ENCODE assay signal across 8 cellular contexts in the genomic region with DNA sequence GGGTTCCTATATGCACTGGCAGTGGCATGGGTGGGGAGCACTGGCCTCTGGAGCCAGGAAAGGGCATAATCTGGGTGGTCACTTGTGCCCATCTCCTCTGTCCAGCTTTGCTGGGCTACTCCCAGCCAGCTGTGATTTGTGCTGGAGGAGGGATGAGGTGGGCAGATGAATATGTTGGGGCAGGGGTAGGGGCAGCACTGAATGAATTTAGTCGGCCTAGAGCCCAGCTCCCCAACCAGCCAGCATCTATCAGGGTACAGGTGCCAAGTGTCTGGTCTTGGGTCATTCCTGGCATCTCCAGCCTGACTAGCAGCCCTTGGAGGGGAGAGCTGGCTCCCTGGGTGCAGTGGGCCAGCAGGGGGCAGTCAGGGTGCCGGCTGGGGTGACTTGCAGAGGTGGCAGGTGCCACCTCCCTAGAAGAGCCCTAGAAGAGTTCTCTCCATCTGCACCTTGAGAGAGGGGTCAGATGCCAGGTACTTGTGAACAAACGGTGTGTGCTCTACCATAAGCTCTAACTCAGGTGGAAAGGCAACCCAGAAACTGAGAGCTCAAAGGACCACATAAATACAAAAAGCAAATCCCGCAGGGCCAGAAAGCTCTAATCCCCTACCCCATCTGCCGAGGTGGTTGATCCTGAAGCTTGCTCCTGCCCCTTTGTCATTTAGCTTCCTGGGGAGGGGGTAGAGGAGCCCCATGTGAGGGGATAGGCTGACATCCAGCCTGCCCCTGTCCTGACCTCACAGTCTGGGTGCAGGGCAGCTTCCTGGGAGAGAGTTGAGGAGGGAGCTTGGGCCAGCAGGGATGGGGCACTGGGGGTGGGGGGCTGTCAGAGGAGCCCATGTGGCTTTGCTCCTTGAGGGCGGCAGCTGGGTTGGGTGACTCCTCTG. TPM values are rescaled to one million over a fixed set of nuclear protein-coding genes. Genes with fewer than 3 reads are reported as not detected.
DNase-seq lines count a peak whose midpoint lies in the region; ATAC-seq, FAIRE-seq and TF ChIP-seq lines count a peak whose summit lies in the region.

No MANE protein-coding gene starts in this region.

- no peak overlapping the region for H3K27ac ChIP-seq in left lung
- no peak overlapping the region for H3K27ac ChIP-seq in transverse colon

- H3K27me3 ChIP-seq in adipocyte (replicated peaks; ENCODE audit: control insufficient read depth, insufficient read depth, low read length) (peaks cover 17% of the 10 kb centered on the region), left lung (peaks cover 12 to 72% of the 10 kb centered on the region in 2 donors), transverse colon (peaks cover 57% of the 10 kb centered on the region)

- ATAC-seq in left lung (peak; percentile 85), HG02852 (IDR thresholded peaks at IDR 0.05; ENCODE audit: unreplicated experiment) (no peak), GM21825 (IDR thresholded peaks at IDR 0.05; ENCODE audit: unreplicated experiment) (no peak)

- H3K9me3 ChIP-seq in adipocyte (ENCODE audit: control insufficient read depth, low read length) (no peaks in the 10 kb centered on the region), left lung (no peaks in the 10 kb centered on the region), transverse colon (no peaks in the 10 kb centered on the region)

- no peak for TF ChIP-seq POLR2A in transverse colon (IDR thresholded peaks at IDR 0.05)

- DNase-seq in COR-L47 (lab: John Stamatoyannopoulos, UW): peak; percentile 14
- peak; percentile 51 for DNase-seq in adipocyte (ENCODE audit: low read depth)
- DNase-seq in left lung: peak; percentile 74 to 88
- no peak for DNase-seq in transverse colon
- DNase-seq in RCC 7860 (ENCODE audit: low spot score): no peak

- in situ Hi-C loops in transverse colon (cut with MboI; ENCODE audit: low pct_ligation_motif_present in 1 of 4, low pct_unique_long_range_greater_than_20kb in 1 of 4, low sequenced_read_pairs in 3 of 4): loop anchor here in 3 of 4 donors (10.0 to 25.0 kb wide), 2 partner anchors 100 to 518 kb away; no protein-coding TSS in a partner anchor

- peaks cover 17% of the 10 kb centered on the region for H3K4me1 ChIP-seq in adipocyte (ENCODE audit: control insufficient read depth, insufficient read depth, low read length)
- H3K4me1 ChIP-seq in left lung: peaks cover 4 to 12% of the 10 kb centered on the region in 2 donors
- peaks cover 0 to 20% (median 5%) of the 10 kb centered on the region in 4 donors for H3K4me1 ChIP-seq in transverse colon

- intact Hi-C loops in left lung (cut with DNase I) (loop anchor here in 1 of 2 donors (10.0 kb wide), 1 partner anchor 530 kb away; no protein-coding TSS in a partner anchor), transverse colon (cut with DNase I; ENCODE audit: low total_unique reads) (no loop called here)

- H3K9ac ChIP-seq in adipocyte (ENCODE audit: low read length): peak overlapping the region; percentile 80

- H3K36me3 ChIP-seq in adipocyte (ENCODE audit: control insufficient read depth, insufficient read depth, low read length, severe bottlenecking) (no peaks in the 10 kb centered on the region), left lung (no peaks in the 10 kb centered on the region), transverse colon (no peaks in the 10 kb centered on the region)

- TF ChIP-seq EP300 in transverse colon (IDR thresholded peaks at IDR 0.05; ENCODE audit: low read depth): no peak

- H3K4me3 ChIP-seq in adipocyte (ENCODE audit: low read length): no peak overlapping the region
- H3K4me3 ChIP-seq in left lung: no peak overlapping the region
- H3K4me3 ChIP-seq in transverse colon: no peak overlapping the region

- 50% methylated on average over 6 of the region's 6 CpGs; no CpG with 5 or more reads in 1 of the 2 donors for WGBS in transverse colon (ENCODE audit: low coverage in 1 of 2), 2 donors

- no peak for FAIRE-seq in RCC 7860 (lab: Jason Lieb, UNC)

- TF ChIP-seq CTCF in LNCAP (IDR thresholded peaks at IDR 0.05): peak; percentile 26; the same call in 1 of the 2 replicates
- TF ChIP-seq CTCF in left lung (IDR thresholded peaks at IDR 0.05): peak; percentile 43 to 48
- peak in 3 of 5 experiments; percentile 9 to 22 (median 10) for TF ChIP-seq CTCF in transverse colon (IDR thresholded peaks at IDR 0.05)

RNA-seq across cellular contexts. Expression of gene SORCS2, which starts 2.2 kb away (rescaled TPM):
- total RNA-seq in left lung (1 to 10 TPM; 6.5 to 9.6 TPM), transverse colon (1 to 10 TPM in 1 of 4 donors, under 1 TPM in 2, not detected in 1; 0.48 to 1.8 (median 0.68) TPM)

Comparison
In these comparisons a context has a peak if more than half of its experiments do, and no peak if none do; other contexts are left out.
1. DNase-seq: peak in COR-L47 (single experiment), adipocyte (single experiment) and left lung (2 of 2); none in transverse colon (single experiment) and RCC 7860 (single experiment).
2. Peak in every context shown above with its lines, with median percentiles within 50 percentile points of each other: CTCF ChIP-seq.